1 cellular context compared by ENCODE assay signal in the genomic region with DNA sequence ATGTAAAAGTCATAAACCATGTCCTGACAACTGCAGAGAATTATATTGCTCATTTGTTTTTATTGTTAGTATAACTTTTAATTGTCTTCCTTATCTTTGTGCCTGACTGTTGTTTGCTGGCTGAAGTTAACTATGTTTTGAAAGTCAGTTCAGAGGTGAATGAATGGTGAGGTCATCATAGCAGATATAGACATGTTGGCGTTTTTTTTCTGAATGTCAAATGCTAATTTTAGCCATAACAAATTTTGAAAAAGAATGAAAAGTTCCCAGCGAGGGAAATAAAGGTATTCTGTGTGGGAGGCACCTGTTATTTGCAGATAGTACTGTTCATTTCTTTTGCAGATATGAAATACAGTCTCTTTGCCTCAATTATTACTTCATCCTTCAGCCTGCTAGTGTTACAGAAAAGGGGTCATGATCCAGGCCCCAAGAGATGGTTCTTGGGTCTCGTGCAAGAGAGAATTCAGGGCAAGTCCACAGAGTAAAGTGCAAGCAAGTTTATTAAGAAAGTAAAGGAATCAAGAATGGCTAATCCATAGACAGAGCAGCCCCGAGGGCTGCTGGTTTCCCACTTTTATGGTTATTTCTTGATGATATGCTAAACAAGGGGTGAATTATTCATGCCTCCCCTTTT.
TF ChIP-seq lines count a peak whose summit lies in the region.

No MANE protein-coding gene starts in this region.

TF ChIP-seq in A549, 52 proteins besides CTCF, POLR2A, EP300 and RAD21 (continued from another document):
- no peak for TF ChIP-seq NFE2L2 (conservative IDR thresholded peaks at IDR 0.05; ENCODE audit: low read length)
